Comparison of ENCODE assay signal across 2 cellular contexts in the genomic region with DNA sequence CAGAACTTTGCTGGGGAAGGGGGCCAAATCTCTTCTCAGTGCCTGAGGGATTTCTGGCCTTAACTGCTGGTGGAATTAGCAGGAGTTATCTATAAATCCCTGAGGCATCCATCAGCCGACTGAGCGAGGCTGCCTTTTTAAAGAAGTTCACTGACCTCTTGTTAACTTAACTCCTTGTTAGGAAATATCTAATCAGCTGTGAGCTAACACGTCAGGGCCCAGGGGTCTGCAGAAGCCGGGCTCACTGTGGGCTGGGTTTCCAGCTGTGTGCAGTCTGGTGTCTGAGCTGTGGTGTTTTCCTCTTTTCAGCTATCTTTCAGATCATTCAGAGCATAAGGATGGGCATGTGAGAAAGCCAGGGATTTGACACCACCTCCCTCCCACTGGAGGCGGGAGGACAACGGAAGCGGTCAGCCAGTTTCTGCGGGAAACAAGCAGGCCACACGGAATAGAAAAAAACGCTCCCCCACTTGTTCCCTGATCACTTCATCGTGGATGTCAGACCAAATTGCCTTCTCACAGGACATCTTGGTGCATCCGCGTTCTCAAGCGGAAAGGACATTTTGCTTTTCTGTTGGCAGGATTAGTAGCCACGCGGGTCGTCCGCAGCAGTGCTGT.
TF ChIP-seq lines count a peak whose summit lies in the region.

No MANE protein-coding gene starts in this region.

TF ChIP-seq in HepG2, 621 proteins besides CTCF, POLR2A, EP300 and RAD21 (continued from another document):
- TF ChIP-seq, protein P1, sequence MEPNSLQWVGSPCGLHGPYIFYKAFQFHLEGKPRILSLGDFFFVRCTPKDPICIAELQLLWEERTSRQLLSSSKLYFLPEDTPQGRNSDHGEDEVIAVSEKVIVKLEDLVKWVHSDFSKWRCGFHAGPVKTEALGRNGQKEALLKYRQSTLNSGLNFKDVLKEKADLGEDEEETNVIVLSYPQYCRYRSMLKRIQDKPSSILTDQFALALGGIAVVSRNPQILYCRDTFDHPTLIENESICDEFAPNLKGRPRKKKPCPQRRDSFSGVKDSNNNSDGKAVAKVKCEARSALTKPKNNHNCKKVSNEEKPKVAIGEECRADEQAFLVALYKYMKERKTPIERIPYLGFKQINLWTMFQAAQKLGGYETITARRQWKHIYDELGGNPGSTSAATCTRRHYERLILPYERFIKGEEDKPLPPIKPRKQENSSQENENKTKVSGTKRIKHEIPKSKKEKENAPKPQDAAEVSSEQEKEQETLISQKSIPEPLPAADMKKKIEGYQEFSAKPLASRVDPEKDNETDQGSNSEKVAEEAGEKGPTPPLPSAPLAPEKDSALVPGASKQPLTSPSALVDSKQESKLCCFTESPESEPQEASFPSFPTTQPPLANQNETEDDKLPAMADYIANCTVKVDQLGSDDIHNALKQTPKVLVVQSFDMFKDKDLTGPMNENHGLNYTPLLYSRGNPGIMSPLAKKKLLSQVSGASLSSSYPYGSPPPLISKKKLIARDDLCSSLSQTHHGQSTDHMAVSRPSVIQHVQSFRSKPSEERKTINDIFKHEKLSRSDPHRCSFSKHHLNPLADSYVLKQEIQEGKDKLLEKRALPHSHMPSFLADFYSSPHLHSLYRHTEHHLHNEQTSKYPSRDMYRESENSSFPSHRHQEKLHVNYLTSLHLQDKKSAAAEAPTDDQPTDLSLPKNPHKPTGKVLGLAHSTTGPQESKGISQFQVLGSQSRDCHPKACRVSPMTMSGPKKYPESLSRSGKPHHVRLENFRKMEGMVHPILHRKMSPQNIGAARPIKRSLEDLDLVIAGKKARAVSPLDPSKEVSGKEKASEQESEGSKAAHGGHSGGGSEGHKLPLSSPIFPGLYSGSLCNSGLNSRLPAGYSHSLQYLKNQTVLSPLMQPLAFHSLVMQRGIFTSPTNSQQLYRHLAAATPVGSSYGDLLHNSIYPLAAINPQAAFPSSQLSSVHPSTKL (CRISPR knock-in tag; IDR thresholded peaks at IDR 0.05), result no peak
- TF ChIP-seq, protein P2, sequence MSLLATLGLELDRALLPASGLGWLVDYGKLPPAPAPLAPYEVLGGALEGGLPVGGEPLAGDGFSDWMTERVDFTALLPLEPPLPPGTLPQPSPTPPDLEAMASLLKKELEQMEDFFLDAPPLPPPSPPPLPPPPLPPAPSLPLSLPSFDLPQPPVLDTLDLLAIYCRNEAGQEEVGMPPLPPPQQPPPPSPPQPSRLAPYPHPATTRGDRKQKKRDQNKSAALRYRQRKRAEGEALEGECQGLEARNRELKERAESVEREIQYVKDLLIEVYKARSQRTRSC (CRISPR knock-in tag; IDR thresholded peaks at IDR 0.05; ENCODE audit: low read depth), result no peak
- TF ChIP-seq, protein P3, sequence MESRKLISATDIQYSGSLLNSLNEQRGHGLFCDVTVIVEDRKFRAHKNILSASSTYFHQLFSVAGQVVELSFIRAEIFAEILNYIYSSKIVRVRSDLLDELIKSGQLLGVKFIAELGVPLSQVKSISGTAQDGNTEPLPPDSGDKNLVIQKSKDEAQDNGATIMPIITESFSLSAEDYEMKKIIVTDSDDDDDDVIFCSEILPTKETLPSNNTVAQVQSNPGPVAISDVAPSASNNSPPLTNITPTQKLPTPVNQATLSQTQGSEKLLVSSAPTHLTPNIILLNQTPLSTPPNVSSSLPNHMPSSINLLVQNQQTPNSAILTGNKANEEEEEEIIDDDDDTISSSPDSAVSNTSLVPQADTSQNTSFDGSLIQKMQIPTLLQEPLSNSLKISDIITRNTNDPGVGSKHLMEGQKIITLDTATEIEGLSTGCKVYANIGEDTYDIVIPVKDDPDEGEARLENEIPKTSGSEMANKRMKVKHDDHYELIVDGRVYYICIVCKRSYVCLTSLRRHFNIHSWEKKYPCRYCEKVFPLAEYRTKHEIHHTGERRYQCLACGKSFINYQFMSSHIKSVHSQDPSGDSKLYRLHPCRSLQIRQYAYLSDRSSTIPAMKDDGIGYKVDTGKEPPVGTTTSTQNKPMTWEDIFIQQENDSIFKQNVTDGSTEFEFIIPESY (CRISPR knock-in tag; IDR thresholded peaks at IDR 0.05), result peak; percentile 70
- TF ChIP-seq SRF (IDR thresholded peaks at IDR 0.05; ENCODE audit: low read depth, low read length) (0 out of 2 replicates have a peak, but pooled peaks have one; percentile 49), ARNT (IDR thresholded peaks at IDR 0.05) (no peak), ZBTB38 (CRISPR knock-in tag; IDR thresholded peaks at IDR 0.05) (0 out of 2 replicates have a peak, but pooled peaks have one; percentile 29), ZNF614 (CRISPR knock-in tag; IDR thresholded peaks at IDR 0.05; ENCODE audit: borderline replicate concordance) (no peak), ZNF746 (CRISPR knock-in tag; IDR thresholded peaks at IDR 0.05) (no peak), ZNF709 (CRISPR knock-in tag; IDR thresholded peaks at IDR 0.05) (no peak), MAFG (CRISPR knock-in tag; IDR thresholded peaks at IDR 0.05) (no peak)
- TF ChIP-seq, protein P4, sequence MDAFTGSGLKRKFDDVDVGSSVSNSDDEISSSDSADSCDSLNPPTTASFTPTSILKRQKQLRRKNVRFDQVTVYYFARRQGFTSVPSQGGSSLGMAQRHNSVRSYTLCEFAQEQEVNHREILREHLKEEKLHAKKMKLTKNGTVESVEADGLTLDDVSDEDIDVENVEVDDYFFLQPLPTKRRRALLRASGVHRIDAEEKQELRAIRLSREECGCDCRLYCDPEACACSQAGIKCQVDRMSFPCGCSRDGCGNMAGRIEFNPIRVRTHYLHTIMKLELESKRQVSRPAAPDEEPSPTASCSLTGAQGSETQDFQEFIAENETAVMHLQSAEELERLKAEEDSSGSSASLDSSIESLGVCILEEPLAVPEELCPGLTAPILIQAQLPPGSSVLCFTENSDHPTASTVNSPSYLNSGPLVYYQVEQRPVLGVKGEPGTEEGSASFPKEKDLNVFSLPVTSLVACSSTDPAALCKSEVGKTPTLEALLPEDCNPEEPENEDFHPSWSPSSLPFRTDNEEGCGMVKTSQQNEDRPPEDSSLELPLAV (CRISPR knock-in tag; conservative IDR thresholded peaks at IDR 0.05; ENCODE audit: low read depth), result no peak
- TF ChIP-seq, protein P5, sequence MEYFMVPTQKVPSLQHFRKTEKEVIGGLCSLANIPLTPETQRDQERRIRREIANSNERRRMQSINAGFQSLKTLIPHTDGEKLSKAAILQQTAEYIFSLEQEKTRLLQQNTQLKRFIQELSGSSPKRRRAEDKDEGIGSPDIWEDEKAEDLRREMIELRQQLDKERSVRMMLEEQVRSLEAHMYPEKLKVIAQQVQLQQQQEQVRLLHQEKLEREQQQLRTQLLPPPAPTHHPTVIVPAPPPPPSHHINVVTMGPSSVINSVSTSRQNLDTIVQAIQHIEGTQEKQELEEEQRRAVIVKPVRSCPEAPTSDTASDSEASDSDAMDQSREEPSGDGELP (IDR thresholded peaks at IDR 0.05; ENCODE audit: borderline replicate concordance, low read depth), result peak; percentile 71; the same call in 1 of the 2 replicates

TF ChIP-seq in WTC11, 78 proteins besides CTCF, POLR2A, EP300 and RAD21 (continued from another document):
- TF ChIP-seq, protein P6, sequence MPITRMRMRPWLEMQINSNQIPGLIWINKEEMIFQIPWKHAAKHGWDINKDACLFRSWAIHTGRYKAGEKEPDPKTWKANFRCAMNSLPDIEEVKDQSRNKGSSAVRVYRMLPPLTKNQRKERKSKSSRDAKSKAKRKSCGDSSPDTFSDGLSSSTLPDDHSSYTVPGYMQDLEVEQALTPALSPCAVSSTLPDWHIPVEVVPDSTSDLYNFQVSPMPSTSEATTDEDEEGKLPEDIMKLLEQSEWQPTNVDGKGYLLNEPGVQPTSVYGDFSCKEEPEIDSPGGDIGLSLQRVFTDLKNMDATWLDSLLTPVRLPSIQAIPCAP (CRISPR knock-in tag; IDR thresholded peaks at IDR 0.05), result no peak
- TF ChIP-seq, protein P7, sequence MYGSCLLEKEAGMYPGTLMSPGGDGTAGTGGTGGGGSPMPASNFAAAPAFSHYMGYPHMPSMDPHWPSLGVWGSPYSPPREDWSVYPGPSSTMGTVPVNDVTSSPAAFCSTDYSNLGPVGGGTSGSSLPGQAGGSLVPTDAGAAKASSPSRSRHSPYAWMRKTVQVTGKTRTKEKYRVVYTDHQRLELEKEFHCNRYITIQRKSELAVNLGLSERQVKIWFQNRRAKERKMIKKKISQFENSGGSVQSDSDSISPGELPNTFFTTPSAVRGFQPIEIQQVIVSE (CRISPR knock-in tag; IDR thresholded peaks at IDR 0.05; ENCODE audit: borderline replicate concordance), result no peak
- TF ChIP-seq, protein P8, sequence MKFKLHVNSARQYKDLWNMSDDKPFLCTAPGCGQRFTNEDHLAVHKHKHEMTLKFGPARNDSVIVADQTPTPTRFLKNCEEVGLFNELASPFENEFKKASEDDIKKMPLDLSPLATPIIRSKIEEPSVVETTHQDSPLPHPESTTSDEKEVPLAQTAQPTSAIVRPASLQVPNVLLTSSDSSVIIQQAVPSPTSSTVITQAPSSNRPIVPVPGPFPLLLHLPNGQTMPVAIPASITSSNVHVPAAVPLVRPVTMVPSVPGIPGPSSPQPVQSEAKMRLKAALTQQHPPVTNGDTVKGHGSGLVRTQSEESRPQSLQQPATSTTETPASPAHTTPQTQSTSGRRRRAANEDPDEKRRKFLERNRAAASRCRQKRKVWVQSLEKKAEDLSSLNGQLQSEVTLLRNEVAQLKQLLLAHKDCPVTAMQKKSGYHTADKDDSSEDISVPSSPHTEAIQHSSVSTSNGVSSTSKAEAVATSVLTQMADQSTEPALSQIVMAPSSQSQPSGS (CRISPR knock-in tag; IDR thresholded peaks at IDR 0.05; ENCODE audit: borderline replicate concordance, low read depth), result no peak
- TF ChIP-seq, protein P9, sequence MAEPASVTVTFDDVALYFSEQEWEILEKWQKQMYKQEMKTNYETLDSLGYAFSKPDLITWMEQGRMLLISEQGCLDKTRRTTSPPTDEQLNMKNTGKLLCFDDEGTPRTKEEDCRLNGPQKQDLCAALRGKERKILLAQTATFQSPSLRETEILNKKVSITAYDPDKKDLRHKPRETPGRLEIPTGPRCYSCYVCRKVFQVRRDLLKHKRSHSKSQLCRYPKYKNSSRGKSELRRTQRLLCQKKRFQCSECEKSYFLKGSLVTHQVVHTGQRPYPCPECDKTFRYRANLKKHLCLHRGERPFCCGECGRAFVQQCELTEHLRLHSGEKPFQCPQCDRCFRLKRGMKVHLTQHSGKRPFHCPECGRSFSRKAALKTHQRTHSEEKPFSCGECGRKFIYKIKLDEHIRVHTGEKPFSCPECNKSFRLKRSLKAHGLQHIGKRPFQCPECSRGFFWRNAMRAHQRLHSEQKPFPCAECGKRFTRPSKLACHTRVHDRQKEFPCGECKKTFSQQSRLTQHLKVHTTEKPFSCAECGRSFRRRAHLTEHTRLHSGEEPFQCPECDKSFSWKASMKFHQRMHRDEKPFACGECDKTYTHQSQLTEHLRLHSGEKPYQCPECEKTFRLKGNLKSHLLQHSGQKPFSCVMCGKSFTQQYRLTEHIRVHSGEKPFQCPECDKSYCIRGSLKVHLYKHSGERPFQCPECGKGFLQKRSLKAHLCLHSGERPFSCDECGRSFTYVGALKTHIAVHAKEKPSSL (CRISPR knock-in tag; conservative IDR thresholded peaks at IDR 0.05), result no peak
- TF ChIP-seq, protein P10, sequence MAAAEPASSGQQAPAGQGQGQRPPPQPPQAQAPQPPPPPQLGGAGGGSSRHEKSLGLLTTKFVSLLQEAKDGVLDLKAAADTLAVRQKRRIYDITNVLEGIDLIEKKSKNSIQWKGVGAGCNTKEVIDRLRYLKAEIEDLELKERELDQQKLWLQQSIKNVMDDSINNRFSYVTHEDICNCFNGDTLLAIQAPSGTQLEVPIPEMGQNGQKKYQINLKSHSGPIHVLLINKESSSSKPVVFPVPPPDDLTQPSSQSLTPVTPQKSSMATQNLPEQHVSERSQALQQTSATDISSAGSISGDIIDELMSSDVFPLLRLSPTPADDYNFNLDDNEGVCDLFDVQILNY (CRISPR knock-in tag; IDR thresholded peaks at IDR 0.05), result no peak
- no peak for TF ChIP-seq HMGA2 (CRISPR knock-in tag; IDR thresholded peaks at IDR 0.05)
- TF ChIP-seq NFATC4 (CRISPR knock-in tag; IDR thresholded peaks at IDR 0.05), result no peak
- TF ChIP-seq, protein P11, sequence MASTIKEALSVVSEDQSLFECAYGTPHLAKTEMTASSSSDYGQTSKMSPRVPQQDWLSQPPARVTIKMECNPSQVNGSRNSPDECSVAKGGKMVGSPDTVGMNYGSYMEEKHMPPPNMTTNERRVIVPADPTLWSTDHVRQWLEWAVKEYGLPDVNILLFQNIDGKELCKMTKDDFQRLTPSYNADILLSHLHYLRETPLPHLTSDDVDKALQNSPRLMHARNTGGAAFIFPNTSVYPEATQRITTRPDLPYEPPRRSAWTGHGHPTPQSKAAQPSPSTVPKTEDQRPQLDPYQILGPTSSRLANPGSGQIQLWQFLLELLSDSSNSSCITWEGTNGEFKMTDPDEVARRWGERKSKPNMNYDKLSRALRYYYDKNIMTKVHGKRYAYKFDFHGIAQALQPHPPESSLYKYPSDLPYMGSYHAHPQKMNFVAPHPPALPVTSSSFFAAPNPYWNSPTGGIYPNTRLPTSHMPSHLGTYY (CRISPR knock-in tag; IDR thresholded peaks at IDR 0.05), result no peak
- TF ChIP-seq ETV6 (CRISPR knock-in tag; IDR thresholded peaks at IDR 0.05), result no peak
- TF ChIP-seq TP53 (CRISPR knock-in tag; IDR thresholded peaks at IDR 0.05), result no peak
- TF ChIP-seq, protein P12, sequence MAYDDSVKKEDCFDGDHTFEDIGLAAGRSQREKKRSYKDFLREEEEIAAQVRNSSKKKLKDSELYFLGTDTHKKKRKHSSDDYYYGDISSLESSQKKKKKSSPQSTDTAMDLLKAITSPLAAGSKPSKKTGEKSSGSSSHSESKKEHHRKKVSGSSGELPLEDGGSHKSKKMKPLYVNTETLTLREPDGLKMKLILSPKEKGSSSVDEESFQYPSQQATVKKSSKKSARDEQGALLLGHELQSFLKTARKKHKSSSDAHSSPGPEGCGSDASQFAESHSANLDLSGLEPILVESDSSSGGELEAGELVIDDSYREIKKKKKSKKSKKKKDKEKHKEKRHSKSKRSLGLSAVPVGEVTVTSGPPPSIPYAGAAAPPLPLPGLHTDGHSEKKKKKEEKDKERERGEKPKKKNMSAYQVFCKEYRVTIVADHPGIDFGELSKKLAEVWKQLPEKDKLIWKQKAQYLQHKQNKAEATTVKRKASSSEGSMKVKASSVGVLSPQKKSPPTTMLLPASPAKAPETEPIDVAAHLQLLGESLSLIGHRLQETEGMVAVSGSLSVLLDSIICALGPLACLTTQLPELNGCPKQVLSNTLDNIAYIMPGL (CRISPR knock-in tag; IDR thresholded peaks at IDR 0.05), result no peak
- TF ChIP-seq ZNF263 (CRISPR knock-in tag; IDR thresholded peaks at IDR 0.05; ENCODE audit: low read depth), result no peak
- no peak for TF ChIP-seq OVOL2 (CRISPR knock-in tag; IDR thresholded peaks at IDR 0.05; ENCODE audit: borderline replicate concordance)
- no peak for TF ChIP-seq NR2C2 (CRISPR knock-in tag; IDR thresholded peaks at IDR 0.05)
- TF ChIP-seq, protein P13, sequence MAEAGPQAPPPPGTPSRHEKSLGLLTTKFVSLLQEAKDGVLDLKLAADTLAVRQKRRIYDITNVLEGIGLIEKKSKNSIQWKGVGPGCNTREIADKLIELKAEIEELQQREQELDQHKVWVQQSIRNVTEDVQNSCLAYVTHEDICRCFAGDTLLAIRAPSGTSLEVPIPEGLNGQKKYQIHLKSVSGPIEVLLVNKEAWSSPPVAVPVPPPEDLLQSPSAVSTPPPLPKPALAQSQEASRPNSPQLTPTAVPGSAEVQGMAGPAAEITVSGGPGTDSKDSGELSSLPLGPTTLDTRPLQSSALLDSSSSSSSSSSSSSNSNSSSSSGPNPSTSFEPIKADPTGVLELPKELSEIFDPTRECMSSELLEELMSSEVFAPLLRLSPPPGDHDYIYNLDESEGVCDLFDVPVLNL (CRISPR knock-in tag; IDR thresholded peaks at IDR 0.05; ENCODE audit: borderline replicate concordance, low read depth), result no peak
